ENCODE assay signal across 1 cellular context in genomic region chr2:1606421-1607235, GRCh38.
TF ChIP-seq lines count a peak whose summit lies in the region.

No MANE protein-coding gene starts in this region.

TF ChIP-seq in H1, 55 proteins besides CTCF, POLR2A, EP300 and RAD21:
- TF ChIP-seq ATF2 (IDR thresholded peaks at IDR 0.05; ENCODE audit: low read length) (no peak), TAF7 (optimal IDR thresholded peaks at IDR 0.05; ENCODE audit: borderline replicate concordance, low read depth, low read length) (no peak), FOSL1 (IDR thresholded peaks at IDR 0.05; ENCODE audit: insufficient read depth, low read depth, low read length) (no peak), EZH2 (IDR thresholded peaks at IDR 0.05; ENCODE audit: low read depth, low read length, severe bottlenecking) (no peak), ASH2L (IDR thresholded peaks at IDR 0.05; ENCODE audit: low read length) (no peak), SP1 (IDR thresholded peaks at IDR 0.05; ENCODE audit: low read depth, low read length) (no peak), BCL11A (IDR thresholded peaks at IDR 0.05; ENCODE audit: low read depth in 2 of 2, low read length in 2 of 2) (no peak), CTBP2 (IDR thresholded peaks at IDR 0.05; ENCODE audit: borderline replicate concordance, insufficient read depth, insufficient read length, low read length) (no peak), YY1 (IDR thresholded peaks at IDR 0.05; ENCODE audit: low read depth, low read length) (no peak), CHD1 (IDR thresholded peaks at IDR 0.05; ENCODE audit: low read depth, low read length) (no peak), POU5F1 (IDR thresholded peaks at IDR 0.05; ENCODE audit: low read depth, low read length) (no peak), CREB1 (IDR thresholded peaks at IDR 0.05) (no peak), ATF3 (IDR thresholded peaks at IDR 0.05; ENCODE audit: insufficient read depth, low read depth, low read length) (no peak), SAP30 (IDR thresholded peaks at IDR 0.05; ENCODE audit: insufficient read depth, insufficient replicate concordance, low read length) (no peak), TEAD4 (IDR thresholded peaks at IDR 0.05; ENCODE audit: low read depth, low read length) (no peak)
